Comparison of ENCODE assay signal across 13 cellular contexts in genomic region chr18:47893939-47894699, GRCh38. TPM values are rescaled to one million over a fixed set of nuclear protein-coding genes. Genes with fewer than 3 reads are reported as not detected.
DNase-seq lines count a peak whose midpoint lies in the region; ATAC-seq and TF ChIP-seq lines count a peak whose summit lies in the region.
"Had no signal": no experiment of that assay in that cellular context is flagged by ENCODE, and none has a peak within 500 bp of the region (broad histone marks: within the 10 kb centered on the region; RNA-seq: fewer than 3 reads in every experiment).

No MANE protein-coding gene starts in this region.

- H3K27me3 Mint-ChIP-seq in T-helper 2 cell treated with Interferon-gamma antibody and Interleukin-4, amounts not matched to agents 5 μg/mL and 100 μg/mL, for 36 hours (ENCODE audit: low read depth): no peaks in the 10 kb centered on the region
- H3K27me3 Mint-ChIP-seq in chondrocyte (ENCODE audit: low read depth) (no peaks in the 10 kb centered on the region), mesothelial cell of epicardium (ENCODE audit: low read depth) (no peaks in the 10 kb centered on the region)
- H3K27me3 Mint-ChIP-seq: CD8-positive, alpha-beta memory T cell had no signal

- no peak for TF ChIP-seq EP300 in stomach (IDR thresholded peaks at IDR 0.05)

- no peak for DNase-seq in T-helper 2 cell treated with Interferon-gamma antibody and Interleukin-4, amounts not matched to agents 5 μg/mL and 100 μg/mL, for 36 hours (ENCODE audit: low spot score)
- DNase-seq in T-helper 2 cell (no peak), LoVo (ENCODE audit: low spot score) (peak; percentile 10), chondrocyte (ENCODE audit: low spot score) (no peak), mesothelial cell of epicardium (ENCODE audit: low spot score in 2 of 2, unreplicated experiment in 2 of 2) (no peak), stomach (no peak)
- DNase-seq: activated CD4-positive, CD25-positive, alpha-beta regulatory T cell treated with anti-CD3 and anti-CD28 coated beads, Interleukin-2, amount 50 U/mL, for 72 hours; activated T-cell treated with anti-CD3 and anti-CD28 coated beads for 4 hours; CD8-positive, alpha-beta memory T cell; kidney had no signal

- peaks cover 42% of the 10 kb centered on the region for H3K36me3 Mint-ChIP-seq in T-helper 2 cell treated with Interferon-gamma antibody and Interleukin-4, amounts not matched to agents 5 μg/mL and 100 μg/mL, for 36 hours (ENCODE audit: low read depth)
- peaks cover 8% of the 10 kb centered on the region for H3K36me3 Mint-ChIP-seq in chondrocyte (ENCODE audit: low read depth)
- H3K36me3 Mint-ChIP-seq in mesothelial cell of epicardium: peaks cover 8% of the 10 kb centered on the region

- H3K4me1 Mint-ChIP-seq in T-helper 2 cell treated with Interferon-gamma antibody and Interleukin-4, amounts not matched to agents 5 μg/mL and 100 μg/mL, for 36 hours (ENCODE audit: low read depth): peaks cover 63% of the 10 kb centered on the region
- peaks cover 30% of the 10 kb centered on the region for H3K4me1 Mint-ChIP-seq in chondrocyte (ENCODE audit: low read depth)
- H3K4me1 Mint-ChIP-seq in mesothelial cell of epicardium: peaks cover 79% of the 10 kb centered on the region

- TF ChIP-seq CTCF in chondrocyte (IDR thresholded peaks at IDR 0.05) (no peak), mesothelial cell of epicardium (IDR thresholded peaks at IDR 0.05; ENCODE audit: unreplicated experiment) (no peak), stomach (IDR thresholded peaks at IDR 0.05) (no peak)

- ATAC-seq in HG03095 (IDR thresholded peaks at IDR 0.05; ENCODE audit: unreplicated experiment) (no peak), HG02759 (IDR thresholded peaks at IDR 0.05; ENCODE audit: unreplicated experiment) (no peak)
- ATAC-seq: GM12878 had no signal

- peaks cover 6 to 31% (median 18%) of the 10 kb centered on the region in 4 donors for H3K4me1 ChIP-seq in stomach

- H3K9me3 ChIP-seq in stomach: no peaks in the 10 kb centered on the region

- TF ChIP-seq POLR2A in stomach (IDR thresholded peaks at IDR 0.05): no peak

- 83 to 90% (median 87%) methylated on average over 9 of the region's 9 CpGs for WGBS in stomach, 5 donors

- H3K9me3 Mint-ChIP-seq in T-helper 2 cell treated with Interferon-gamma antibody and Interleukin-4, amounts not matched to agents 5 μg/mL and 100 μg/mL, for 36 hours: no peaks in the 10 kb centered on the region
- no peaks in the 10 kb centered on the region for H3K9me3 Mint-ChIP-seq in chondrocyte (ENCODE audit: low read depth)
- H3K9me3 Mint-ChIP-seq in mesothelial cell of epicardium: no peaks in the 10 kb centered on the region
- H3K9me3 Mint-ChIP-seq: CD8-positive, alpha-beta memory T cell had no signal

- H3K4me3 ChIP-seq in stomach: no peak overlapping the region
- H3K4me3 ChIP-seq: GM12878 had no signal

- no peak overlapping the region for H3K4me3 Mint-ChIP-seq in T-helper 2 cell treated with Interferon-gamma antibody and Interleukin-4, amounts not matched to agents 5 μg/mL and 100 μg/mL, for 36 hours
- H3K4me3 Mint-ChIP-seq in chondrocyte (ENCODE audit: unreplicated experiment) (no peak overlapping the region), mesothelial cell of epicardium (no peak overlapping the region)
- H3K4me3 Mint-ChIP-seq: CD8-positive, alpha-beta memory T cell had no signal

- peak overlapping the region; percentile 34 for H3K27ac Mint-ChIP-seq in T-helper 2 cell treated with Interferon-gamma antibody and Interleukin-4, amounts not matched to agents 5 μg/mL and 100 μg/mL, for 36 hours
- peak overlapping the region; percentile 9 for H3K27ac Mint-ChIP-seq in chondrocyte (ENCODE audit: unreplicated experiment)
- peak overlapping the region; percentile 76 for H3K27ac Mint-ChIP-seq in mesothelial cell of epicardium

- intact Hi-C loops in stomach (cut with DNase I; ENCODE audit: low total_unique reads): no loop called here

- H3K27ac ChIP-seq in stomach: no peak overlapping the region

- no peaks in the 10 kb centered on the region for H3K27me3 ChIP-seq in stomach

- peaks cover 0 to 49% (median 35%) of the 10 kb centered on the region in 4 donors for H3K36me3 ChIP-seq in stomach

RNA-seq across cellular contexts. Expression of gene SMAD2, which starts 36.3 kb away (rescaled TPM):
- total RNA-seq in chondrocyte (122 to 151 TPM (median 149 TPM) in 3 replicates), mesothelial cell of epicardium (161 to 164 TPM (median 164 TPM) in 3 replicates), stomach (100 to 1,000 TPM in 1 of 5 donors, 10 to 100 TPM in 4; 26.2 to 233 (median 85.9) TPM)
- 10 to 100 TPM; 18.9 to 54.7 (median 37.9) TPM for polyA plus RNA-seq in stomach

Comparison
In these comparisons a context has a peak if more than half of its experiments do, and no peak if none do; other contexts are left out.
1. H3K27ac Mint-ChIP-seq: peak in every context shown above with its lines; median percentile 76 in mesothelial cell of epicardium; 34 in T-helper 2 cell treated with Interferon-gamma antibody and Interleukin-4, amounts not matched to agents 5 μg/mL and 100 μg/mL, for 36 hours; 9 in chondrocyte.